In genomic region chr5:36690041-36690941, GRCh38 we compare ENCODE assay signal across 2 cellular contexts.
TF ChIP-seq lines count a peak whose summit lies in the region.

No MANE protein-coding gene starts in this region.

TF ChIP-seq in HCT116, 20 proteins besides CTCF, POLR2A, EP300 and RAD21 (continued from another document):
- peak; percentile 59 for TF ChIP-seq MAX (IDR thresholded peaks at IDR 0.05)
- TF ChIP-seq ELF1 (IDR thresholded peaks at IDR 0.05; ENCODE audit: borderline replicate concordance, low read depth) = peak; percentile 74
- TF ChIP-seq YY1 (IDR thresholded peaks at IDR 0.05; ENCODE audit: extremely low read depth, insufficient replicate concordance, low read depth, low read length) = no peak
- no peak for TF ChIP-seq TCF7L2 (IDR thresholded peaks at IDR 0.05; ENCODE audit: borderline replicate concordance, extremely low read depth, insufficient read depth, insufficient read length)
- no peak for TF ChIP-seq EZH2 (IDR thresholded peaks at IDR 0.05)

TF ChIP-seq in SK-N-SH treated with all-trans-retinoic acid at 6 μM for 48 hours, 23 proteins besides CTCF, POLR2A, EP300 and RAD21:
- TF ChIP-seq TSHZ2 (CRISPR knock-in tag; IDR thresholded peaks at IDR 0.05) = no peak
- TF ChIP-seq ZNF70 (CRISPR knock-in tag; IDR thresholded peaks at IDR 0.05) = peak; percentile 71; the same call in 1 of the 2 replicates
